ENCODE assay signal across 1 cellular context in the genomic region with DNA sequence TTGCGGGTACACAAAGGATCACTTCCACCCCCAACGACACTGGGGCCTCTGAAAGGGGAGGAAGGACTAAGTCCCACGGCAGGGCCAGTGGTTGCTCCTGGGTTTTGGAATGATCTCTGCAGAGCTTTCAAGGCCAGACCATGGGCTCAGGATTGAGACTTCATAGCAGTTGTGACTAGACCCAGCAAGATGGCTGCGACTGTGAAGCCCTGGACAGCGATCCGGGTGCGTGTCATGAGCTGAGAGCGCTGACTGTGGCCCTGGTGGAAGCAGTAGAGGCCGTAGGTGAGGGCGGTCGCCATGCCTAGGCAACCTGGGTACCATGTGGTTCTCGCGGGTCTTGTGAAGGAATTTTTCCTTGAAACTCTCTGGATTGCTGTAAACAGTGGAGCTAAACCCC.
TF ChIP-seq lines count a peak whose summit lies in the region.

No MANE protein-coding gene starts in this region.

TF ChIP-seq in IMR-90, 13 proteins besides CTCF, POLR2A, EP300 and RAD21 (continued from another document):
- TF ChIP-seq, protein P1, sequence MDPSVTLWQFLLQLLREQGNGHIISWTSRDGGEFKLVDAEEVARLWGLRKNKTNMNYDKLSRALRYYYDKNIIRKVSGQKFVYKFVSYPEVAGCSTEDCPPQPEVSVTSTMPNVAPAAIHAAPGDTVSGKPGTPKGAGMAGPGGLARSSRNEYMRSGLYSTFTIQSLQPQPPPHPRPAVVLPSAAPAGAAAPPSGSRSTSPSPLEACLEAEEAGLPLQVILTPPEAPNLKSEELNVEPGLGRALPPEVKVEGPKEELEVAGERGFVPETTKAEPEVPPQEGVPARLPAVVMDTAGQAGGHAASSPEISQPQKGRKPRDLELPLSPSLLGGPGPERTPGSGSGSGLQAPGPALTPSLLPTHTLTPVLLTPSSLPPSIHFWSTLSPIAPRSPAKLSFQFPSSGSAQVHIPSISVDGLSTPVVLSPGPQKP (IDR thresholded peaks at IDR 0.05; ENCODE audit: borderline replicate concordance, low read depth, low read length) = no peak
- TF ChIP-seq RCOR1 (IDR thresholded peaks at IDR 0.05; ENCODE audit: insufficient replicate concordance, low read length) (no peak), CEBPB (IDR thresholded peaks at IDR 0.05; ENCODE audit: low read depth, low read length) (no peak), SMC3 (IDR thresholded peaks at IDR 0.05; ENCODE audit: low read depth, low read length) (no peak), NFE2L2 (IDR thresholded peaks at IDR 0.05; ENCODE audit: low read depth, low read length) (no peak), MAFK (IDR thresholded peaks at IDR 0.05; ENCODE audit: low read depth, low read length) (no peak), FOS (IDR thresholded peaks at IDR 0.05; ENCODE audit: low read depth, low read length) (no peak), CHD1 (IDR thresholded peaks at IDR 0.05; ENCODE audit: low read depth, low read length) (no peak), MAZ (IDR thresholded peaks at IDR 0.05; ENCODE audit: borderline replicate concordance, low read depth, low read length) (no peak), MXI1 (IDR thresholded peaks at IDR 0.05; ENCODE audit: borderline replicate concordance, low read depth, low read length) (no peak), BHLHE40 (IDR thresholded peaks at IDR 0.05; ENCODE audit: low read depth, low read length) (no peak)
- TF ChIP-seq, protein P2, sequence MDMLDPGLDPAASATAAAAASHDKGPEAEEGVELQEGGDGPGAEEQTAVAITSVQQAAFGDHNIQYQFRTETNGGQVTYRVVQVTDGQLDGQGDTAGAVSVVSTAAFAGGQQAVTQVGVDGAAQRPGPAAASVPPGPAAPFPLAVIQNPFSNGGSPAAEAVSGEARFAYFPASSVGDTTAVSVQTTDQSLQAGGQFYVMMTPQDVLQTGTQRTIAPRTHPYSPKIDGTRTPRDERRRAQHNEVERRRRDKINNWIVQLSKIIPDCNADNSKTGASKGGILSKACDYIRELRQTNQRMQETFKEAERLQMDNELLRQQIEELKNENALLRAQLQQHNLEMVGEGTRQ (IDR thresholded peaks at IDR 0.05; ENCODE audit: low read depth, low read length) = no peak
